Comparison of ENCODE assay signal across 1 cellular context in genomic region chr9:124894741-124895170, GRCh38.
TF ChIP-seq lines count a peak whose summit lies in the region.

No MANE protein-coding gene starts in this region.

TF ChIP-seq in K562, 482 proteins besides CTCF, POLR2A, EP300 and RAD21:
- TF ChIP-seq, protein P1, sequence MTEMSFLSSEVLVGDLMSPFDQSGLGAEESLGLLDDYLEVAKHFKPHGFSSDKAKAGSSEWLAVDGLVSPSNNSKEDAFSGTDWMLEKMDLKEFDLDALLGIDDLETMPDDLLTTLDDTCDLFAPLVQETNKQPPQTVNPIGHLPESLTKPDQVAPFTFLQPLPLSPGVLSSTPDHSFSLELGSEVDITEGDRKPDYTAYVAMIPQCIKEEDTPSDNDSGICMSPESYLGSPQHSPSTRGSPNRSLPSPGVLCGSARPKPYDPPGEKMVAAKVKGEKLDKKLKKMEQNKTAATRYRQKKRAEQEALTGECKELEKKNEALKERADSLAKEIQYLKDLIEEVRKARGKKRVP (CRISPR knock-in tag; IDR thresholded peaks at IDR 0.05): no peak
- TF ChIP-seq BDP1 (IDR thresholded peaks at IDR 0.05; ENCODE audit: insufficient read depth, insufficient read length) (no peak), MEF2A (IDR thresholded peaks at IDR 0.05; ENCODE audit: control insufficient read depth, low read depth, low read length) (no peak), TEAD2 (tag; IDR thresholded peaks at IDR 0.05) (no peak), AFF1 (IDR thresholded peaks at IDR 0.05; ENCODE audit: low read depth in 1 of 2, partially characterized antibody in 2 of 2) (no peak), ETS2 (tag; IDR thresholded peaks at IDR 0.05; ENCODE audit: borderline replicate concordance, poor library complexity, severe bottlenecking) (no peak), MEF2D (tag; conservative IDR thresholded peaks at IDR 0.05; ENCODE audit: low read depth) (no peak), HMG20B (CRISPR knock-in tag; IDR thresholded peaks at IDR 0.05) (no peak), ZNF133 (CRISPR knock-in tag; IDR thresholded peaks at IDR 0.05) (no peak), ZNF699 (CRISPR knock-in tag; IDR thresholded peaks at IDR 0.05; ENCODE audit: insufficient replicate concordance) (no peak), ETV1 (tag; conservative IDR thresholded peaks at IDR 0.05; ENCODE audit: low read depth) (no peak), ZNF124 (CRISPR knock-in tag; IDR thresholded peaks at IDR 0.05) (no peak)
- TF ChIP-seq, protein P2, sequence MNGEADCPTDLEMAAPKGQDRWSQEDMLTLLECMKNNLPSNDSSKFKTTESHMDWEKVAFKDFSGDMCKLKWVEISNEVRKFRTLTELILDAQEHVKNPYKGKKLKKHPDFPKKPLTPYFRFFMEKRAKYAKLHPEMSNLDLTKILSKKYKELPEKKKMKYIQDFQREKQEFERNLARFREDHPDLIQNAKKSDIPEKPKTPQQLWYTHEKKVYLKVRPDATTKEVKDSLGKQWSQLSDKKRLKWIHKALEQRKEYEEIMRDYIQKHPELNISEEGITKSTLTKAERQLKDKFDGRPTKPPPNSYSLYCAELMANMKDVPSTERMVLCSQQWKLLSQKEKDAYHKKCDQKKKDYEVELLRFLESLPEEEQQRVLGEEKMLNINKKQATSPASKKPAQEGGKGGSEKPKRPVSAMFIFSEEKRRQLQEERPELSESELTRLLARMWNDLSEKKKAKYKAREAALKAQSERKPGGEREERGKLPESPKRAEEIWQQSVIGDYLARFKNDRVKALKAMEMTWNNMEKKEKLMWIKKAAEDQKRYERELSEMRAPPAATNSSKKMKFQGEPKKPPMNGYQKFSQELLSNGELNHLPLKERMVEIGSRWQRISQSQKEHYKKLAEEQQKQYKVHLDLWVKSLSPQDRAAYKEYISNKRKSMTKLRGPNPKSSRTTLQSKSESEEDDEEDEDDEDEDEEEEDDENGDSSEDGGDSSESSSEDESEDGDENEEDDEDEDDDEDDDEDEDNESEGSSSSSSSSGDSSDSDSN (IDR thresholded peaks at IDR 0.05; ENCODE audit: borderline replicate concordance in 1 of 2, low read depth in 2 of 2, low read length in 2 of 2): no peak
- TF ChIP-seq, protein P3, sequence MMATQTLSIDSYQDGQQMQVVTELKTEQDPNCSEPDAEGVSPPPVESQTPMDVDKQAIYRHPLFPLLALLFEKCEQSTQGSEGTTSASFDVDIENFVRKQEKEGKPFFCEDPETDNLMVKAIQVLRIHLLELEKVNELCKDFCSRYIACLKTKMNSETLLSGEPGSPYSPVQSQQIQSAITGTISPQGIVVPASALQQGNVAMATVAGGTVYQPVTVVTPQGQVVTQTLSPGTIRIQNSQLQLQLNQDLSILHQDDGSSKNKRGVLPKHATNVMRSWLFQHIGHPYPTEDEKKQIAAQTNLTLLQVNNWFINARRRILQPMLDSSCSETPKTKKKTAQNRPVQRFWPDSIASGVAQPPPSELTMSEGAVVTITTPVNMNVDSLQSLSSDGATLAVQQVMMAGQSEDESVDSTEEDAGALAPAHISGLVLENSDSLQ (IDR thresholded peaks at IDR 0.05): no peak
- TF ChIP-seq, protein P4, sequence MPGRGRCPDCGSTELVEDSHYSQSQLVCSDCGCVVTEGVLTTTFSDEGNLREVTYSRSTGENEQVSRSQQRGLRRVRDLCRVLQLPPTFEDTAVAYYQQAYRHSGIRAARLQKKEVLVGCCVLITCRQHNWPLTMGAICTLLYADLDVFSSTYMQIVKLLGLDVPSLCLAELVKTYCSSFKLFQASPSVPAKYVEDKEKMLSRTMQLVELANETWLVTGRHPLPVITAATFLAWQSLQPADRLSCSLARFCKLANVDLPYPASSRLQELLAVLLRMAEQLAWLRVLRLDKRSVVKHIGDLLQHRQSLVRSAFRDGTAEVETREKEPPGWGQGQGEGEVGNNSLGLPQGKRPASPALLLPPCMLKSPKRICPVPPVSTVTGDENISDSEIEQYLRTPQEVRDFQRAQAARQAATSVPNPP (IDR thresholded peaks at IDR 0.05; ENCODE audit: borderline replicate concordance, insufficient read depth, insufficient read length): no peak
- TF ChIP-seq, protein P5, sequence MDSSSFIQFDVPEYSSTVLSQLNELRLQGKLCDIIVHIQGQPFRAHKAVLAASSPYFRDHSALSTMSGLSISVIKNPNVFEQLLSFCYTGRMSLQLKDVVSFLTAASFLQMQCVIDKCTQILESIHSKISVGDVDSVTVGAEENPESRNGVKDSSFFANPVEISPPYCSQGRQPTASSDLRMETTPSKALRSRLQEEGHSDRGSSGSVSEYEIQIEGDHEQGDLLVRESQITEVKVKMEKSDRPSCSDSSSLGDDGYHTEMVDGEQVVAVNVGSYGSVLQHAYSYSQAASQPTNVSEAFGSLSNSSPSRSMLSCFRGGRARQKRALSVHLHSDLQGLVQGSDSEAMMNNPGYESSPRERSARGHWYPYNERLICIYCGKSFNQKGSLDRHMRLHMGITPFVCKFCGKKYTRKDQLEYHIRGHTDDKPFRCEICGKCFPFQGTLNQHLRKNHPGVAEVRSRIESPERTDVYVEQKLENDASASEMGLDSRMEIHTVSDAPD (CRISPR knock-in tag; IDR thresholded peaks at IDR 0.05): no peak
